In the genomic region with DNA sequence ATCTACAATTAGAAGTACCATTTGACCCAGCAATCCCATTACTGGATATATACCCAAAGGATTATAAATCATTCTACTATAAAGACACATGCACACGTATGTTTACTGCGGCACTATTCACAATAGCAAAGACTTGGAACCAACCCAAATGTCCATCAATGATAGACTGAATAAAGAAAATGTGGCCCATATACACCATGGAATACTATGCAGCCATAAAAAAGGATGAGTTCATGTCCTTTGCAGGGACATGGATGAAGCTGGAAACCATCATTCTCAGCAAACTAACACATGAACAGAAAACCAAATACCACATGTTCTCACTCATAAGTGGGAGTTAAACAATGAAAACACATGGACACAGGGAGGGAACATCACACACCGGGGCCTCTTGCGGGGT, we compare ENCODE assay signal across 2 cellular contexts.
DNase-seq lines count a peak whose midpoint lies in the region; ATAC-seq, FAIRE-seq and TF ChIP-seq lines count a peak whose summit lies in the region.
"Not testable (repeated sequence)": the region's sequence is repeated elsewhere in the genome, so short reads cannot be mapped to it uniquely, and the experiment has no call there.

No MANE protein-coding gene starts in this region.

- H3K36me3 ChIP-seq in HEK293 (ENCODE audit: control insufficient read depth in 2 of 2, insufficient read depth in 1 of 2, low read length in 2 of 2); K562 (ENCODE audit: control insufficient read depth, insufficient read depth, low read length): not testable (repeated sequence)

- intact Hi-C loops in K562 (cut with micrococcal nuclease) = loop anchor here (5.0 kb wide), 1 partner anchor 217 kb away; no protein-coding TSS in a partner anchor

- in situ Hi-C loops in K562 (cut with MboI) = loop anchor here (25.0 kb wide), 1 partner anchor 188 kb away; no protein-coding TSS in a partner anchor

- H3K9me3 ChIP-seq in HEK293 (ENCODE audit: control insufficient read depth, insufficient read depth, low read depth, low read length); K562 (replicated peaks; ENCODE audit: control insufficient read depth, insufficient read depth, low read depth, low read length): not testable (repeated sequence)

- not testable (repeated sequence) for ATAC-seq in K562

- H3K9me1 ChIP-seq in K562 (ENCODE audit: control insufficient read depth, insufficient read depth, low read length) = not testable (repeated sequence)

- FAIRE-seq in K562 (lab: Jason Lieb, UNC) = not testable (repeated sequence)

- TF ChIP-seq POLR2A in K562 (conservative IDR thresholded peaks at IDR 0.05) = not testable (repeated sequence)

- not testable (repeated sequence) for H3K4me2 ChIP-seq in K562 (ENCODE audit: insufficient read depth, low read length)

- not testable (repeated sequence) for H3K79me2 ChIP-seq in K562 (ENCODE audit: control insufficient read depth, insufficient read depth, low read length)

- CTCF ChIA-PET in HEK293 (lab: Yijun Ruan, JAX); K562 (lab: Yijun Ruan, JAX; ENCODE audit: low intra/inter-chr PET ratio): not testable (repeated sequence)

- H2AFZ ChIP-seq in K562 (ENCODE audit: low read depth, low read length) = not testable (repeated sequence)

- H4K20me1 ChIP-seq in K562 (replicated peaks; ENCODE audit: control insufficient read depth, insufficient read depth, low read length) = not testable (repeated sequence)

- DNase-seq in K562 (ENCODE audit: extremely low read depth in 1 of 4, low spot score in 3 of 4) = not testable (repeated sequence)

- TF ChIP-seq RAD21 in K562 (CRISPR knock-in tag; conservative IDR thresholded peaks at IDR 0.05 in 1 of 2, IDR thresholded peaks at IDR 0.05 in 1 of 2) = not testable (repeated sequence)

- not testable (repeated sequence) for H3K27me3 ChIP-seq in K562 (ENCODE audit: control insufficient read depth in 2 of 2, insufficient read depth in 2 of 2, low read length in 2 of 2)

- not testable (repeated sequence) for BruUV-seq in K562 (replicated peaks; lab: Mats Ljungman, UMichigan)

- H3K4me1 ChIP-seq in HEK293 (ENCODE audit: control insufficient read depth, insufficient read depth, low read length); K562 (replicated peaks in 1 of 2; ENCODE audit: control insufficient read depth in 2 of 2, insufficient read depth in 2 of 2, low read length in 2 of 2): not testable (repeated sequence)

- POLR2A ChIA-PET in HEK293 (lab: Yijun Ruan, JAX); K562 (lab: Yijun Ruan, JAX): not testable (repeated sequence)

- 100% methylated on average over 3 of the region's 4 CpGs for whole genome bisulfite sequencing in K562 (ENCODE audit: insufficient coverage, low coverage, missing lambda C conversion rate)

- not testable (repeated sequence) for H3K4me3 ChIP-seq in HEK293 (ENCODE audit: low read depth, low read length); K562

- TF ChIP-seq EP300 in K562 (IDR thresholded peaks at IDR 0.05; ENCODE audit: low read length) = not testable (repeated sequence)

- not testable (repeated sequence) for H3K27ac ChIP-seq in HEK293 (ENCODE audit: extremely low read depth, low read depth, low read length); K562 (ENCODE audit: extremely low read depth, low read depth, low read length)

- TF ChIP-seq CTCF in HEK293 (tag by site-specific recombination; IDR thresholded peaks at IDR 0.05); K562 (IDR thresholded peaks at IDR 0.05 in 2 of 3, conservative IDR thresholded peaks at IDR 0.05 in 1 of 3; ENCODE audit: insufficient read depth in 2 of 3, low read depth in 1 of 3, low read length in 3 of 3): not testable (repeated sequence)

- not testable (repeated sequence) for H3K9ac ChIP-seq in K562 (ENCODE audit: insufficient read depth in 1 of 2, low read depth in 2 of 2, low read length in 2 of 2)

TF ChIP-seq in HEK293, 187 proteins besides CTCF, POLR2A, EP300 and RAD21:
- peak; percentile 79 for TF ChIP-seq ZNF146 (tag by site-specific recombination; IDR thresholded peaks at IDR 0.05)

TF ChIP-seq in K562, 482 proteins besides CTCF, POLR2A, EP300 and RAD21:
- TF ChIP-seq BCOR (IDR thresholded peaks at IDR 0.05) (0 out of 2 replicates have a peak, but pooled peaks have one; percentile 26), ZNF146 (CRISPR knock-in tag; IDR thresholded peaks at IDR 0.05; ENCODE audit: unreplicated experiment) (peak; percentile 77), KDM1A (IDR thresholded peaks at IDR 0.05) (peak in 1 of 2 experiments; percentile 19; a peak in 1 of 4 replicates)
TF ChIP-seq in K562: peak in this region for 3; not testable (repeated sequence) for 479.
